ENCODE assay signal across 24 cellular contexts in the genomic region with DNA sequence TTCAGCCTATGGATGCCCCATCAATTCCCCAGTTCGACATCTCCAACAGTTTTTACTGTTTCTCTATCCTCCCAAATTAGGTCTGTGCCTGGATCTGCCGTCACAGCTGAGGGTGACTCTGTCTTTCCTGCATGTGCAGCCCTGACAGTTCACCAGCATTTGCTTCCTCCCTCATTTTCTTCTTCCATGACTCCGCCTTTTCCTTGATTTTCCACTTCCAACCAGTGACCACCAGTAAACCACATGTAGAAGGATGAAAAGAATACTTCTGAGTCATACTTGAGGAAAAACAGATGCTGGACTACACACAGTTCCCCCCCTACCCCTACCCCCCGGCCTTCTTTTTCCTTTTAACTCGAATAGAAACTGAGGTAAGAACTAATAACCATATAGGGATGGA.
"Had no signal": no experiment of that assay in that cellular context is flagged by ENCODE, and none has a peak within 500 bp of the region (broad histone marks: within the 10 kb centered on the region; RNA-seq: fewer than 3 reads in every experiment).

No MANE protein-coding gene starts in this region.

- ATAC-seq: activated CD4-positive, CD25-positive, alpha-beta regulatory T cell treated with anti-CD3 and anti-CD28 coated beads, Interleukin-2, amount 50 U/mL, for 24 hours; activated CD8-positive, alpha-beta T cell treated with anti-CD3 and anti-CD28 coated beads for 36 hours; activated T-cell treated with anti-CD3 and anti-CD28 coated beads, Interleukin-2, amount 50 U/mL, for 4 hours; activated T-helper 17 cell treated with anti-CD3 and anti-CD28 coated beads, Interleukin-2, amount 50 U/mL, for 72 hours; esophagus mucosa had no signal

- DNase-seq: activated B cell treated with CpG ODN at 0.5 μM for 24 hours; activated CD4-positive, alpha-beta T cell treated with anti-CD3 and anti-CD28 coated beads for 48 hours; activated CD4-positive, alpha-beta T cell treated with anti-CD3 and anti-CD28 coated beads, Interleukin-2, amount 50 U/mL, for 1 hour; activated CD4-positive, alpha-beta T cell treated with anti-CD3 and anti-CD28 coated beads, Interleukin-2, amount 50 U/mL, for 48 hours; activated CD8-positive, alpha-beta memory T cell treated with anti-CD3 and anti-CD28 coated beads for 24 hours; activated CD8-positive, alpha-beta T cell treated with anti-CD3 and anti-CD28 coated beads for 36 hours; activated effector memory CD4-positive, alpha-beta T cell treated with Interleukin-2 at 50 U/mL for 16 hours; activated gamma-delta T cell treated with Interleukin-2 at 50 U/mL for 16 hours; activated naive CD4-positive, alpha-beta T cell treated with anti-CD3 and anti-CD28 coated beads, Interleukin-2, amount 50 U/mL, for 16 hours; activated naive CD4-positive, alpha-beta T cell treated with Interleukin-2 at 50 U/mL for 16 hours; activated T-cell treated with anti-CD3 and anti-CD28 coated beads, Interleukin-2, amount 50 U/mL, for 4 hours; brain microvascular endothelial cell; dorsolateral prefrontal cortex; effector memory CD4-positive, alpha-beta T cell; endodermal cell; foreskin fibroblast; head of caudate nucleus; T-helper 2 cell had no signal

- H3K36me3 ChIP-seq: ascending aorta, brain microvascular endothelial cell had no signal

- H3K4me1 ChIP-seq: ascending aorta had no signal

- H3K9me3 ChIP-seq: ascending aorta had no signal

- H3K4me3 ChIP-seq: ascending aorta, coronary artery, dorsolateral prefrontal cortex had no signal

- H3K27ac ChIP-seq: ascending aorta, brain microvascular endothelial cell, coronary artery, dorsolateral prefrontal cortex, VCaP had no signal

- H3K27me3 ChIP-seq: ascending aorta, brain microvascular endothelial cell, dorsolateral prefrontal cortex had no signal
